Comparison of ENCODE assay signal across 28 cellular contexts in genomic region chr4:47716017-47716416, GRCh38.
DNase-seq lines count a peak whose midpoint lies in the region; ATAC-seq, FAIRE-seq and TF ChIP-seq lines count a peak whose summit lies in the region.
"Had no signal": no experiment of that assay in that cellular context is flagged by ENCODE, and none has a peak within 500 bp of the region (broad histone marks: within the 10 kb centered on the region; RNA-seq: fewer than 3 reads in every experiment).

No MANE protein-coding gene starts in this region.

- H3K9me3 ChIP-seq in cardiac muscle cell (ENCODE audit: low read depth) (no peaks in the 10 kb centered on the region), BE2C (no peaks in the 10 kb centered on the region), stomach (no peaks in the 10 kb centered on the region), A673 (ENCODE audit: low read depth, low read length, poor library complexity, severe bottlenecking) (no peaks in the 10 kb centered on the region)
- H3K9me3 ChIP-seq: BLaER1 treated with 17β-estradiol and CSF1 and Interleukin-3, amounts not matched to agents 10 nM and 100 nM; SJCRH30 had no signal

- H3K4me1 ChIP-seq in cardiac muscle cell (ENCODE audit: low read depth) (peaks cover 24% of the 10 kb centered on the region), BE2C (no peaks in the 10 kb centered on the region), stomach (no peaks in the 10 kb centered on the region), A673 (ENCODE audit: insufficient read depth, low read length, poor library complexity, severe bottlenecking) (peaks cover 10% of the 10 kb centered on the region)
- H3K4me1 ChIP-seq: SJCRH30 had no signal

- H3K36me3 ChIP-seq in cardiac muscle cell (no peaks in the 10 kb centered on the region), BE2C (no peaks in the 10 kb centered on the region), stomach (no peaks in the 10 kb centered on the region), A673 (ENCODE audit: insufficient read depth, low read length, poor library complexity, severe bottlenecking) (no peaks in the 10 kb centered on the region)
- H3K36me3 ChIP-seq: BLaER1 treated with 17β-estradiol and CSF1 and Interleukin-3, amounts not matched to agents 10 nM and 100 nM; SJCRH30 had no signal

- FAIRE-seq in islet of Langerhans (lab: Jason Lieb, UNC): peak; percentile 97
- FAIRE-seq: endothelial cell of umbilical vein, GM18507 had no signal

- CTCF ChIA-PET in A673 (lab: Charles Lee): no interaction called here

- POLR2A ChIA-PET in A673 (lab: Charles Lee; ENCODE audit: low non-redundant PET): no interaction called here

- H3K27me3 ChIP-seq in cardiac muscle cell (no peaks in the 10 kb centered on the region), BE2C (no peaks in the 10 kb centered on the region), stomach (peaks cover 0 to 13% (median 0%) of the 10 kb centered on the region in 3 donors), A673 (replicated peaks; ENCODE audit: insufficient read depth, low read depth, low read length, poor library complexity) (no peaks in the 10 kb centered on the region)
- H3K27me3 ChIP-seq: BLaER1 treated with 17β-estradiol and CSF1 and Interleukin-3, amounts not matched to agents 10 nM and 100 nM; SJCRH30 had no signal

- TF ChIP-seq POLR2A in stomach (IDR thresholded peaks at IDR 0.05): no peak

- no peak for ATAC-seq in Right ventricle myocardium inferior
- ATAC-seq: activated CD8-positive, alpha-beta memory T cell treated with anti-CD3 and anti-CD28 coated beads, Interleukin-2, amount 10 ng/mL, durations not matched to agents 7 days and 5 days; activated T-cell treated with anti-CD3 and anti-CD28 coated beads, Interleukin-2, amount 50 U/mL, for 72 hours; HCT116; Panc1; WTC11 had no signal

- H3K27ac ChIP-seq in cardiac muscle cell (peak overlapping the region; percentile 6), stomach (no peak overlapping the region), A673 (ENCODE audit: low read depth, low read length, poor library complexity, severe bottlenecking) (no peak overlapping the region)
- H3K27ac ChIP-seq: BLaER1 treated with 17β-estradiol and CSF1 and Interleukin-3, amounts not matched to agents 10 nM and 100 nM; SJCRH30 had no signal

- DNase-seq in cardiac muscle cell (ENCODE audit: low read depth in 1 of 2, low spot score in 1 of 2) (no peak), Right ventricle myocardium inferior (ENCODE audit: missing footprints) (no peak), NCI-H510A treated with DMSO at 0.1 percent for 48 hours (lab: John Stamatoyannopoulos, UW) (peak; percentile 44), dermis blood vessel endothelial cell (no peak), BE2C (no peak), stomach (no peak), A673 (ENCODE audit: low spot score) (no peak)
- DNase-seq: ACHN; activated CD4-positive, alpha-beta T cell treated with anti-CD3 and anti-CD28 coated beads, Interleukin-2, amount 50 U/mL, for 1 hour; activated CD8-positive, alpha-beta memory T cell treated with anti-CD3 and anti-CD28 coated beads, Interleukin-2, amount 10 ng/mL, durations not matched to agents 7 days and 5 days; activated naive CD4-positive, alpha-beta T cell treated with Interleukin-2 at 50 U/mL for 16 hours; activated T-cell treated with anti-CD3 and anti-CD28 coated beads, Interleukin-2, amount 50 U/mL, for 72 hours; glutamatergic neuron; islet precursor cell; NCI-H187; NCI-H2227 treated with DMSO at 0.1 percent for 48 hours; NK-92 treated with Interleukin-12 subunit alpha and Interleukin-12 subunit beta, amount 100 ng/mL, for 24 hours; retina; SJCRH30; stimulated activated CD4-positive, alpha-beta T cell treated with anti-CD3 and anti-CD28 coated beads, Interleukin-2, amount 100 ng/mL, for 24 hours had no signal

- TF ChIP-seq CTCF in cardiac muscle cell (IDR thresholded peaks at IDR 0.05; ENCODE audit: low read depth, low read length): no peak
- no peak for TF ChIP-seq CTCF in BE2C (IDR thresholded peaks at IDR 0.05; ENCODE audit: low read depth, low read length)
- no peak for TF ChIP-seq CTCF in stomach (IDR thresholded peaks at IDR 0.05)
- no peak for TF ChIP-seq CTCF in A673 (conservative IDR thresholded peaks at IDR 0.05; ENCODE audit: low read depth, low read length)

- intact Hi-C loops in Right ventricle myocardium inferior (cut with DNase I) (no loop called here), stomach (cut with DNase I; ENCODE audit: low total_unique reads) (no loop called here), A673 (cut with micrococcal nuclease; ENCODE audit: unreplicated experiment) (no loop called here)

- H3K4me3 ChIP-seq in cardiac muscle cell (no peak overlapping the region), BE2C (ENCODE audit: low read depth, low read length) (no peak overlapping the region), stomach (no peak overlapping the region), A673 (ENCODE audit: low read depth, low read length, poor library complexity, severe bottlenecking) (no peak overlapping the region)
- H3K4me3 ChIP-seq: BLaER1 treated with 17β-estradiol and CSF1 and Interleukin-3, amounts not matched to agents 10 nM and 100 nM; lung; SJCRH30 had no signal

- no peak for TF ChIP-seq EP300 in stomach (IDR thresholded peaks at IDR 0.05)

- no TSS peak for BruUV-seq in A673 (replicated peaks; lab: Mats Ljungman, UMichigan)
